Comparison of ENCODE assay signal across 17 cellular contexts in the genomic region with DNA sequence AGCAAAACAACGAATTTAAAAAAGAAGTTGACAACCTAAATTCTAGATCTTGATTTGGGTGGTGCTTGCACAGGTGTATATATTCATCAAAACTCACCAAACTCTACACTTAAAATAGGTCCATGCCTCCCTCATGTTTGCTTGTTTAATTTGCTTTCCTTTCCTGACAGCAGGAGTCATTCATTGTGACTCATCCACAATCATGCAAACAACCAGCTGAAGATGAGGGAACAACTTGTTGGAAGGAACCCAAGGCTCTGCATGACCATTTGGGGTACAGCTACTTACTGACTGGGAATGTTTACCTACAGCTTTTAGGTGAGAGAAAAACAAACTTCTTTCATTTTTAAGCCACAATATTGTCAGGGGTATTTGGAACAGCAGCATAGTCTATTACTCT.
DNase-seq lines count a peak whose midpoint lies in the region; ATAC-seq, FAIRE-seq and TF ChIP-seq lines count a peak whose summit lies in the region.
"Had no signal": no experiment of that assay in that cellular context is flagged by ENCODE, and none has a peak within 500 bp of the region (broad histone marks: within the 10 kb centered on the region; RNA-seq: fewer than 3 reads in every experiment).

No MANE protein-coding gene starts in this region.

- no peak overlapping the region for H3K4me2 ChIP-seq in HepG2 (ENCODE audit: low read depth, low read length)

- H3K9me3 ChIP-seq in MG63 (no peaks in the 10 kb centered on the region), HepG2 (ENCODE audit: low read length) (no peaks in the 10 kb centered on the region)
- H3K9me3 ChIP-seq: left ventricle myocardium inferior, spleen, testis had no signal

- TF ChIP-seq POLR2A in HepG2 (IDR thresholded peaks at IDR 0.05; ENCODE audit: insufficient read depth in 1 of 2, low read depth in 2 of 2, low read length in 2 of 2), result no peak

- TF ChIP-seq CTCF in bronchial epithelial cell (IDR thresholded peaks at IDR 0.05; ENCODE audit: insufficient read depth, low read length, severe bottlenecking) (no peak), HepG2 (CRISPR knock-in tag; IDR thresholded peaks at IDR 0.05) (no peak)

- in situ Hi-C loops in HepG2 (cut with HindIII; ENCODE audit: extremely low pct_ligation_motif_present, low pct_unique_long_range_greater_than_20kb), result no loop called here

- H3K27me3 ChIP-seq in MG63, result peaks cover 6% of the 10 kb centered on the region; the same call in 1 of the 2 replicates
- no peaks in the 10 kb centered on the region for H3K27me3 ChIP-seq in bronchial epithelial cell (ENCODE audit: control insufficient read depth, insufficient read depth, low read length)
- H3K27me3 ChIP-seq in HepG2 (ENCODE audit: control insufficient read depth in 1 of 2, insufficient read depth in 2 of 2, low read length in 2 of 2), result peaks cover 0 to 3% of the 10 kb centered on the region in 2 experiments; a peak in 1 of 5 replicates
- H3K27me3 ChIP-seq: testis had no signal

- no peak overlapping the region for H3K4me3 Mint-ChIP-seq in effector memory CD8-positive, alpha-beta T cell
- H3K4me3 Mint-ChIP-seq: activated naive CD8-positive, alpha-beta T cell; CD8-positive, alpha-beta T cell; neural crest cell had no signal

- no peak overlapping the region for H2AFZ ChIP-seq in HepG2 (ENCODE audit: low read length)

- no peaks in the 10 kb centered on the region for H3K4me1 Mint-ChIP-seq in effector memory CD8-positive, alpha-beta T cell (ENCODE audit: low read depth in 2 of 2)
- H3K4me1 Mint-ChIP-seq: neural crest cell had no signal

- CTCF ChIA-PET in HepG2 (lab: Yijun Ruan, JAX; ENCODE audit: low intra/inter-chr PET ratio, low total read pairs), result no interaction called here

- H3K36me3 ChIP-seq in MG63 (no peaks in the 10 kb centered on the region), bronchial epithelial cell (ENCODE audit: control insufficient read depth, insufficient read depth, low read length) (no peaks in the 10 kb centered on the region), HepG2 (replicated peaks in 1 of 2; ENCODE audit: control insufficient read depth in 1 of 2, insufficient read depth in 2 of 2, low read length in 2 of 2) (no peaks in the 10 kb centered on the region)
- H3K36me3 ChIP-seq: left ventricle myocardium inferior, spleen had no signal

- no peaks in the 10 kb centered on the region for H4K20me1 ChIP-seq in HepG2 (ENCODE audit: insufficient read depth, low read length)

- peaks cover 4% of the 10 kb centered on the region for H3K36me3 Mint-ChIP-seq in effector memory CD8-positive, alpha-beta T cell (ENCODE audit: insufficient read depth)
- H3K36me3 Mint-ChIP-seq: activated naive CD8-positive, alpha-beta T cell; CD8-positive, alpha-beta T cell had no signal

- TF ChIP-seq EP300 in HepG2 (IDR thresholded peaks at IDR 0.05; ENCODE audit: low read depth in 2 of 2, low read length in 2 of 2), result no peak
- TF ChIP-seq EP300 in HepG2 (CRISPR knock-in tag; IDR thresholded peaks at IDR 0.05; ENCODE audit: borderline replicate concordance), result no peak

- BruUV-seq in HepG2 (replicated peaks; lab: Mats Ljungman, UMichigan), result no TSS peak

- 4% methylated on average over 1 of the region's 1 CpG for WGBS in HepG2 (ENCODE audit: low lambda C conversion rate)

- no peak for TF ChIP-seq RAD21 in HepG2 (CRISPR knock-in tag; IDR thresholded peaks at IDR 0.05)

- H3K9ac ChIP-seq in HepG2 (ENCODE audit: insufficient read depth, low read depth, low read length), result no peak overlapping the region

- H3K79me2 ChIP-seq in HepG2 (ENCODE audit: insufficient read depth, low read length), result no peaks in the 10 kb centered on the region

- DNase-seq in Daoy (ENCODE audit: low read depth) (peak; percentile 56), MG63 (peak; percentile 57), bronchial epithelial cell (ENCODE audit: low read depth) (peak; percentile 82), HepG2 (ENCODE audit: low spot score) (peak; percentile 5), HuH-7.5 (ENCODE audit: low spot score) (no peak), pons (ENCODE audit: low spot score) (no peak)
- no peak for DNase-seq in effector CD4-positive, alpha-beta T cell
- DNase-seq in effector memory CD8-positive, alpha-beta T cell, result no peak
- DNase-seq: CD8-positive, alpha-beta T cell; left ventricle myocardium inferior; NCI-H1048; NCI-H524 treated with DMSO at 0.1 percent for 48 hours; spleen; testis had no signal

- POLR2A ChIA-PET in HepG2 (lab: Yijun Ruan, JAX), result no interaction called here

- H3K27me3 Mint-ChIP-seq in effector memory CD8-positive, alpha-beta T cell, result peaks cover 0 to 4% of the 10 kb centered on the region in 2 donors

- intact Hi-C loops in HepG2 (cut with micrococcal nuclease; ENCODE audit: unreplicated experiment), result no loop called here

- no peak overlapping the region for H3K27ac ChIP-seq in HepG2 (ENCODE audit: extremely low read length, insufficient read depth, low read length)
- H3K27ac ChIP-seq: left ventricle myocardium inferior, spleen, testis, VCaP had no signal

- peak; percentile 32 for FAIRE-seq in bronchial epithelial cell (lab: Jason Lieb, UNC)
- FAIRE-seq in HepG2 (lab: Jason Lieb, UNC), result no peak

- ATAC-seq in HepG2, result no peak
- ATAC-seq in effector memory CD8-positive, alpha-beta T cell (replicated peaks), result no peak
- ATAC-seq: CD8-positive, alpha-beta T cell had no signal

- H3K27ac Mint-ChIP-seq in effector memory CD8-positive, alpha-beta T cell, result no peak overlapping the region
- H3K27ac Mint-ChIP-seq: activated naive CD8-positive, alpha-beta T cell; CD8-positive, alpha-beta T cell had no signal

- H3K4me1 ChIP-seq in HepG2 (ENCODE audit: insufficient read depth, low read length), result no peaks in the 10 kb centered on the region
- H3K4me1 ChIP-seq: left ventricle myocardium inferior, spleen, testis had no signal

- H3K4me3 ChIP-seq in MG63, result no peak overlapping the region
- no peak overlapping the region for H3K4me3 ChIP-seq in bronchial epithelial cell (ENCODE audit: low read depth, low read length)
- no peak overlapping the region for H3K4me3 ChIP-seq in HepG2 (replicated peaks in 1 of 3; ENCODE audit: insufficient read depth in 1 of 3, low read depth in 2 of 3, low read length in 3 of 3)
- H3K4me3 ChIP-seq: left ventricle myocardium inferior, spleen, testis had no signal

- H3K9me3 Mint-ChIP-seq in effector memory CD8-positive, alpha-beta T cell, result no peaks in the 10 kb centered on the region
- H3K9me3 Mint-ChIP-seq: CD8-positive, alpha-beta T cell had no signal

TF ChIP-seq in HepG2, 621 proteins besides CTCF, POLR2A, EP300 and RAD21:
- TF ChIP-seq RXRA (CRISPR knock-in tag; IDR thresholded peaks at IDR 0.05) (no peak), FOSL2 (CRISPR knock-in tag; IDR thresholded peaks at IDR 0.05) (peak; percentile 39; the same call in 1 of the 2 replicates)

Comparison
In these comparisons a context has a peak if more than half of its experiments do, and no peak if none do; other contexts are left out.
1. DNase-seq: peak in Daoy (single experiment), MG63 (single experiment), bronchial epithelial cell (single experiment) and HepG2 (single experiment); none in HuH-7.5 (single experiment), effector CD4-positive, alpha-beta T cell (single experiment), pons (single experiment) and effector memory CD8-positive, alpha-beta T cell (0 of 3).